Comparison of ENCODE assay signal across 1 cellular context in the genomic region with DNA sequence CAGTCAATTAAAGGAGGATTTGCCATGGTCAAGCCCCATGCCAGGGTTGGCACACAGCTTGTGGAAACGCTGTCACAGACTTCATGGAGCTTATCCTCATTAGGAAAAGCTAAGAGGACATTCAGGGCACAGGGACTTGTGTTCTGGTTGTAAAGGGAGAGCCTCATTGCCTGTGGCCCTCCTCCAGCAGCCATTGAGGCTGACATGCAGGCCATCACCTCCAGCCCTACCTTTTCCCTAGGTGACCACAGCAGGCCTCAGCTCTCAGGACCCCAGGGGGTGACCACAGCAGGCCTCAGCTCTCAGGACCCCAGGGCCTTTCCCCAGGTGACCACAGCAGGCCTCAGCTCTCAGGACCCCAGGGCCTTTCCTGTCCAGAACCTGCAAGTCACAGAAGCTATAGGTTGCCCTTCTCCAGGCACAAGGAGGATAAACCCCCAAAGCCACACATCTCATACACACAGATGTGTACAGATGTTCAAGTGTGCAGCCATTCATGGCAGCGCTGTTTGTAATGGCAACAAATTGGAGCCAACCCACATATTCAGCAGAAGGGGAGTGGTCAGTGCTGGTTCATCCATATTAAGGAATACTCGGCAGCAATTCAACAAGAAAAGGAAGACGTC.
TF ChIP-seq lines count a peak whose summit lies in the region.

No MANE protein-coding gene starts in this region.

TF ChIP-seq in GM12878, 131 proteins besides CTCF, POLR2A, EP300 and RAD21:
- TF ChIP-seq, protein P1, sequence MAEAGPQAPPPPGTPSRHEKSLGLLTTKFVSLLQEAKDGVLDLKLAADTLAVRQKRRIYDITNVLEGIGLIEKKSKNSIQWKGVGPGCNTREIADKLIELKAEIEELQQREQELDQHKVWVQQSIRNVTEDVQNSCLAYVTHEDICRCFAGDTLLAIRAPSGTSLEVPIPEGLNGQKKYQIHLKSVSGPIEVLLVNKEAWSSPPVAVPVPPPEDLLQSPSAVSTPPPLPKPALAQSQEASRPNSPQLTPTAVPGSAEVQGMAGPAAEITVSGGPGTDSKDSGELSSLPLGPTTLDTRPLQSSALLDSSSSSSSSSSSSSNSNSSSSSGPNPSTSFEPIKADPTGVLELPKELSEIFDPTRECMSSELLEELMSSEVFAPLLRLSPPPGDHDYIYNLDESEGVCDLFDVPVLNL (IDR thresholded peaks at IDR 0.05; ENCODE audit: low read depth, low read length): no peak
- TF ChIP-seq DPF2 (IDR thresholded peaks at IDR 0.05) (no peak), ELK1 (IDR thresholded peaks at IDR 0.05; ENCODE audit: low read depth, low read length) (no peak), GATAD2B (conservative IDR thresholded peaks at IDR 0.05; ENCODE audit: low read depth) (no peak), POLR2AphosphoS5 (IDR thresholded peaks at IDR 0.05; ENCODE audit: low read length) (peak; percentile 71), ATF7 (IDR thresholded peaks at IDR 0.05; ENCODE audit: low read depth) (no peak), STAT3 (IDR thresholded peaks at IDR 0.05; ENCODE audit: low read depth, low read length) (no peak), TBL1XR1 (IDR thresholded peaks at IDR 0.05; ENCODE audit: low read depth, low read length) (no peak), POU2F2 (IDR thresholded peaks at IDR 0.05; ENCODE audit: borderline replicate concordance, low read depth, low read length) (peak; percentile 13; the same call in 1 of the 3 replicates), SIX5 (IDR thresholded peaks at IDR 0.05; ENCODE audit: low read depth, low read length, severe bottlenecking) (no peak), BCL11A (IDR thresholded peaks at IDR 0.05; ENCODE audit: low read depth, low read length) (no peak), ZBED1 (IDR thresholded peaks at IDR 0.05; ENCODE audit: borderline replicate concordance) (no peak), PAX5 (IDR thresholded peaks at IDR 0.05; ENCODE audit: borderline replicate concordance, low read depth, low read length) (no peak), TCF3 (IDR thresholded peaks at IDR 0.05; ENCODE audit: borderline replicate concordance, insufficient read depth, low read depth, low read length) (0 out of 2 replicates have a peak, but pooled peaks have one; percentile 9), ZSCAN29 (IDR thresholded peaks at IDR 0.05) (no peak), IRF4 (IDR thresholded peaks at IDR 0.05; ENCODE audit: low read depth, low read length) (0 out of 2 replicates have a peak, but pooled peaks have one; percentile 29), ZNF687 (IDR thresholded peaks at IDR 0.05) (no peak), PML (IDR thresholded peaks at IDR 0.05; ENCODE audit: low read length) (no peak), ZNF207 (IDR thresholded peaks at IDR 0.05; ENCODE audit: borderline replicate concordance) (no peak), CHD4 (IDR thresholded peaks at IDR 0.05) (no peak), YY1 (IDR thresholded peaks at IDR 0.05; ENCODE audit: low read depth, low read length) (peak; percentile 6; the same call in 1 of the 2 replicates), SREBF2 (IDR thresholded peaks at IDR 0.05; ENCODE audit: low read length) (no peak), RELA (IDR thresholded peaks at IDR 0.05; ENCODE audit: borderline replicate concordance, partially characterized antibody) (no peak)
- TF ChIP-seq, protein P2, sequence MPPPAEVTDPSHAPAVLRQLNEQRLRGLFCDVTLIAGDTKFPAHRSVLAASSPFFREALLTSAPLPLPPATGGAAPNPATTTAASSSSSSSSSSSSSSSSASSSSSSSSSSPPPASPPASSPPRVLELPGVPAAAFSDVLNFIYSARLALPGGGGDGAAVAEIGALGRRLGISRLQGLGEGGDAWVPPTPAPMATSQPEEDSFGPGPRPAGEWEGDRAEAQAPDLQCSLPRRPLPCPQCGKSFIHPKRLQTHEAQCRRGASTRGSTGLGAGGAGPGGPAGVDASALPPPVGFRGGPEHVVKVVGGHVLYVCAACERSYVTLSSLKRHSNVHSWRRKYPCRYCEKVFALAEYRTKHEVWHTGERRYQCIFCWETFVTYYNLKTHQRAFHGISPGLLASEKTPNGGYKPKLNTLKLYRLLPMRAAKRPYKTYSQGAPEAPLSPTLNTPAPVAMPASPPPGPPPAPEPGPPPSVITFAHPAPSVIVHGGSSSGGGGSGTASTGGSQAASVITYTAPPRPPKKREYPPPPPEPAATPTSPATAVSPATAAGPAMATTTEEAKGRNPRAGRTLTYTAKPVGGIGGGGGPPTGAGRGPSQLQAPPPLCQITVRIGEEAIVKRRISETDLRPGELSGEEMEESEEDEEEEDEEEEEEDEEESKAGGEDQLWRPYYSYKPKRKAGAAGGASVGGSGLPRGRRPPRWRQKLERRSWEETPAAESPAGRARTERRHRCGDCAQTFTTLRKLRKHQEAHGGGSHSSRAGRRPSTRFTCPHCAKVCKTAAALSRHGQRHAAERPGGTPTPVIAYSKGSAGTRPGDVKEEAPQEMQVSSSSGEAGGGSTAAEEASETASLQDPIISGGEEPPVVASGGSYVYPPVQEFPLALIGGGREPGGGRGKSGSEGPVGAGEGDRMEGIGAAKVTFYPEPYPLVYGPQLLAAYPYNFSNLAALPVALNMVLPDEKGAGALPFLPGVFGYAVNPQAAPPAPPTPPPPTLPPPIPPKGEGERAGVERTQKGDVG (CRISPR knock-in tag; IDR thresholded peaks at IDR 0.05): 0 out of 2 replicates have a peak, but pooled peaks have one; percentile 20
- TF ChIP-seq, protein P3, sequence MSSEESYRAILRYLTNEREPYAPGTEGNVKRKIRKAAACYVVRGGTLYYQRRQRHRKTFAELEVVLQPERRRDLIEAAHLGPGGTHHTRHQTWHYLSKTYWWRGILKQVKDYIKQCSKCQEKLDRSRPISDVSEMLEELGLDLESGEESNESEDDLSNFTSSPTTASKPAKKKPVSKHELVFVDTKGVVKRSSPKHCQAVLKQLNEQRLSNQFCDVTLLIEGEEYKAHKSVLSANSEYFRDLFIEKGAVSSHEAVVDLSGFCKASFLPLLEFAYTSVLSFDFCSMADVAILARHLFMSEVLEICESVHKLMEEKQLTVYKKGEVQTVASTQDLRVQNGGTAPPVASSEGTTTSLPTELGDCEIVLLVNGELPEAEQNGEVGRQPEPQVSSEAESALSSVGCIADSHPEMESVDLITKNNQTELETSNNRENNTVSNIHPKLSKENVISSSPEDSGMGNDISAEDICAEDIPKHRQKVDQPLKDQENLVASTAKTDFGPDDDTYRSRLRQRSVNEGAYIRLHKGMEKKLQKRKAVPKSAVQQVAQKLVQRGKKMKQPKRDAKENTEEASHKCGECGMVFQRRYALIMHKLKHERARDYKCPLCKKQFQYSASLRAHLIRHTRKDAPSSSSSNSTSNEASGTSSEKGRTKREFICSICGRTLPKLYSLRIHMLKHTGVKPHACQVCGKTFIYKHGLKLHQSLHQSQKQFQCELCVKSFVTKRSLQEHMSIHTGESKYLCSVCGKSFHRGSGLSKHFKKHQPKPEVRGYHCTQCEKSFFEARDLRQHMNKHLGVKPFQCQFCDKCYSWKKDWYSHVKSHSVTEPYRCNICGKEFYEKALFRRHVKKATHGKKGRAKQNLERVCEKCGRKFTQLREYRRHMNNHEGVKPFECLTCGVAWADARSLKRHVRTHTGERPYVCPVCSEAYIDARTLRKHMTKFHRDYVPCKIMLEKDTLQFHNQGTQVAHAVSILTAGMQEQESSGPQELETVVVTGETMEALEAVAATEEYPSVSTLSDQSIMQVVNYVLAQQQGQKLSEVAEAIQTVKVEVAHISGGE (CRISPR knock-in tag; IDR thresholded peaks at IDR 0.05): 0 out of 2 replicates have a peak, but pooled peaks have one; percentile 7
- TF ChIP-seq, protein P4, sequence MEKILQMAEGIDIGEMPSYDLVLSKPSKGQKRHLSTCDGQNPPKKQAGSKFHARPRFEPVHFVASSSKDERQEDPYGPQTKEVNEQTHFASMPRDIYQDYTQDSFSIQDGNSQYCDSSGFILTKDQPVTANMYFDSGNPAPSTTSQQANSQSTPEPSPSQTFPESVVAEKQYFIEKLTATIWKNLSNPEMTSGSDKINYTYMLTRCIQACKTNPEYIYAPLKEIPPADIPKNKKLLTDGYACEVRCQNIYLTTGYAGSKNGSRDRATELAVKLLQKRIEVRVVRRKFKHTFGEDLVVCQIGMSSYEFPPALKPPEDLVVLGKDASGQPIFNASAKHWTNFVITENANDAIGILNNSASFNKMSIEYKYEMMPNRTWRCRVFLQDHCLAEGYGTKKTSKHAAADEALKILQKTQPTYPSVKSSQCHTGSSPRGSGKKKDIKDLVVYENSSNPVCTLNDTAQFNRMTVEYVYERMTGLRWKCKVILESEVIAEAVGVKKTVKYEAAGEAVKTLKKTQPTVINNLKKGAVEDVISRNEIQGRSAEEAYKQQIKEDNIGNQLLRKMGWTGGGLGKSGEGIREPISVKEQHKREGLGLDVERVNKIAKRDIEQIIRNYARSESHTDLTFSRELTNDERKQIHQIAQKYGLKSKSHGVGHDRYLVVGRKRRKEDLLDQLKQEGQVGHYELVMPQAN (conservative IDR thresholded peaks at IDR 0.05): no peak
